17 cellular contexts compared by ENCODE assay signal in genomic region chr7:37282927-37283326, GRCh38.
A peak's percentile ranks its signal among the peaks of the same experiment; 100 is the strongest.
DNase-seq lines count a peak whose midpoint lies in the region; ATAC-seq and TF ChIP-seq lines count a peak whose summit lies in the region.
"Had no signal": no experiment of that assay in that cellular context is flagged by ENCODE, and none has a peak within 500 bp of the region (broad histone marks: within the 10 kb centered on the region; RNA-seq: fewer than 3 reads in every experiment).

No MANE protein-coding gene starts in this region.

- no peak overlapping the region for H2AK5ac ChIP-seq in H9 (ENCODE audit: insufficient read length, low read length)

- H2BK15ac ChIP-seq in H9 (ENCODE audit: low read depth, low read length): no peak overlapping the region

- H3K9me3 ChIP-seq in H9 (ENCODE audit: control insufficient read depth, low read depth, low read length) (no peaks in the 10 kb centered on the region), MG63 (no peaks in the 10 kb centered on the region), PC-3 (ENCODE audit: low read length) (no peaks in the 10 kb centered on the region)

- BruUV-seq in PC-3 (replicated peaks; lab: Mats Ljungman, UMichigan): no TSS peak

- no peak overlapping the region for H2BK12ac ChIP-seq in H9 (ENCODE audit: insufficient read length, low read depth, low read length)

- no peaks in the 10 kb centered on the region for H3K79me2 ChIP-seq in H9 (ENCODE audit: insufficient read depth, low read length)
- H3K79me2 ChIP-seq in PC-3 (ENCODE audit: low read length): no peaks in the 10 kb centered on the region

- no peak overlapping the region for H3K23ac ChIP-seq in H9 (ENCODE audit: insufficient read length, low read depth, low read length)

- H2BK120ac ChIP-seq in H9 (ENCODE audit: low read depth, low read length, poor library complexity, severe bottlenecking): no peak overlapping the region

- H3K27ac Mint-ChIP-seq in H9 (peak overlapping the region in 2 of 3 experiments; percentile 20 to 83; a peak in 3 of 7 replicates), endothelial cell (ENCODE audit: unreplicated experiment) (peak overlapping the region; percentile 49)

- no peak overlapping the region for H3T11ph ChIP-seq in H9 (ENCODE audit: low read length)

- POLR2A ChIA-PET in PC-3 (lab: Charles Lee; ENCODE audit: unreplicated experiment): no interaction called here

- no peak overlapping the region for H2AFZ ChIP-seq in H9 (ENCODE audit: low read length)
- no peak overlapping the region for H2AFZ ChIP-seq in PC-3 (ENCODE audit: low read length)

- no peak overlapping the region for H4K91ac ChIP-seq in H9 (ENCODE audit: insufficient read length, low read depth, low read length)

- H3K4me2 ChIP-seq in H9 (ENCODE audit: insufficient read depth, insufficient read length, low read length) (no peak overlapping the region), PC-3 (ENCODE audit: low read length) (no peak overlapping the region)

- no peak overlapping the region for H2BK5ac ChIP-seq in H9 (ENCODE audit: insufficient read length, low read length)

- H3F3A ChIP-seq in PC-3 (ENCODE audit: low read length, unreplicated experiment): no peaks in the 10 kb centered on the region

- no peak overlapping the region for H4K8ac ChIP-seq in H9 (replicated peaks; ENCODE audit: insufficient read length, low read depth, low read length)

- no peak overlapping the region for H3K18ac ChIP-seq in H9 (ENCODE audit: insufficient read length, low read depth, low read length)

- H3K9ac ChIP-seq in H9 (ENCODE audit: extremely low read depth, insufficient read length, low read length): no peak overlapping the region
- no peak overlapping the region for H3K9ac ChIP-seq in PC-3 (ENCODE audit: low read length)

- no peak overlapping the region for H4K5ac ChIP-seq in H9 (ENCODE audit: insufficient read length, low read depth, low read length)

- H3K23me2 ChIP-seq in H9 (ENCODE audit: insufficient read length, low read depth, low read length, poor library complexity, severe bottlenecking): no peaks in the 10 kb centered on the region

- H3K56ac ChIP-seq in H9 (ENCODE audit: insufficient read length, low read depth, low read length): no peak overlapping the region

- H3K36me3 ChIP-seq in MG63: no peaks in the 10 kb centered on the region
- H3K36me3 ChIP-seq in PC-3 (ENCODE audit: low read depth, low read length): no peaks in the 10 kb centered on the region; the same call in 1 of the 2 replicates

- TF ChIP-seq CTCF in H9 (conservative IDR thresholded peaks at IDR 0.05) (no peak), endothelial cell (IDR thresholded peaks at IDR 0.05; ENCODE audit: unreplicated experiment) (no peak), PC-3 (conservative IDR thresholded peaks at IDR 0.05; ENCODE audit: low read depth, low read length) (no peak)

- ATAC-seq in SK-N-SH treated with all-trans-retinoic acid at 6 μM for 48 hours (no peak), PC-3 (no peak), GM19452 (IDR thresholded peaks at IDR 0.05; ENCODE audit: unreplicated experiment) (no peak)

- no peak overlapping the region for H2BK20ac ChIP-seq in H9 (ENCODE audit: low read depth, low read length, poor library complexity, severe bottlenecking)

- H3K27me3 ChIP-seq in H9 (ENCODE audit: insufficient read depth, low read length): no peaks in the 10 kb centered on the region
- no peaks in the 10 kb centered on the region for H3K27me3 ChIP-seq in MG63
- H3K27me3 ChIP-seq in PC-3 (ENCODE audit: low read length): no peaks in the 10 kb centered on the region

- intact Hi-C loops in PC-3 (cut with micrococcal nuclease): no loop called here

- H3K9me3 Mint-ChIP-seq in H9 (peaks cover 0 to 3% of the 10 kb centered on the region in 2 experiments; a peak in 1 of 5 replicates), endothelial cell (ENCODE audit: unreplicated experiment) (no peaks in the 10 kb centered on the region)
- H3K9me3 Mint-ChIP-seq: CD14-positive monocyte had no signal

- H3K27me3 Mint-ChIP-seq in H9 (ENCODE audit: low read depth): no peaks in the 10 kb centered on the region
- H3K27me3 Mint-ChIP-seq in endothelial cell (ENCODE audit: unreplicated experiment): no peaks in the 10 kb centered on the region

- no peak overlapping the region for H3K4me3 Mint-ChIP-seq in H9
- H3K4me3 Mint-ChIP-seq in endothelial cell (ENCODE audit: unreplicated experiment): no peak overlapping the region
- H3K4me3 Mint-ChIP-seq: CD14-positive monocyte had no signal

- H3K27ac ChIP-seq in H9 (ENCODE audit: insufficient read length, low read depth, low read length) (no peak overlapping the region), substantia nigra (ENCODE audit: low read depth, low read length, poor library complexity, severe bottlenecking) (peak overlapping the region; percentile 94), PC-3 (ENCODE audit: low read length) (no peak overlapping the region)

- CTCF ChIA-PET in PC-3 (lab: Charles Lee): no interaction called here

- H3K79me1 ChIP-seq in H9 (ENCODE audit: insufficient read depth, low read depth, low read length, poor library complexity, severe bottlenecking): no peaks in the 10 kb centered on the region

- no peak overlapping the region for H3K14ac ChIP-seq in H9 (ENCODE audit: insufficient read depth, low read length)

- DNase-seq in H9 (no peak), endothelial cell (ENCODE audit: low spot score) (no peak), substantia nigra (lab: John Stamatoyannopoulos, UW) (no peak), MG63 (no peak), PC-3 (no peak)
- DNase-seq: ACHN, AML-193, COR-L47, EL, NCI-H1417 treated with DMSO at 0.1 percent for 48 hours, NCI-H1930, NCI-H2227 treated with DMSO at 0.1 percent for 48 hours, NCI-H524, SHP77 treated with DMSO at 0.1 percent for 48 hours had no signal

- H3K4me1 Mint-ChIP-seq in H9 (peaks cover 38 to 46% of the 10 kb centered on the region in 2 experiments), endothelial cell (ENCODE audit: unreplicated experiment) (peaks cover 56% of the 10 kb centered on the region)

- no peak overlapping the region for H3K4ac ChIP-seq in H9 (ENCODE audit: low read depth, low read length)

- H4K20me1 ChIP-seq in H9 (ENCODE audit: control insufficient read depth, insufficient read depth, insufficient read length): no peaks in the 10 kb centered on the region
- H4K20me1 ChIP-seq in PC-3 (ENCODE audit: low read length): no peaks in the 10 kb centered on the region

- H3K4me3 ChIP-seq in MG63 (no peak overlapping the region), PC-3 (ENCODE audit: low read length) (no peak overlapping the region)

- H3K4me1 ChIP-seq in H9 (ENCODE audit: insufficient read depth, low read length): no peaks in the 10 kb centered on the region; the same call in 1 of the 2 replicates
- H3K4me1 ChIP-seq in PC-3 (ENCODE audit: insufficient read depth, low read length): no peaks in the 10 kb centered on the region

- no peaks in the 10 kb centered on the region for H3K9me2 ChIP-seq in PC-3 (replicated peaks; ENCODE audit: low read length)

- no CpG with 5 or more reads among the region's 3 CpGs for WGBS in H9 (ENCODE audit: extremely low coverage, insufficient read length, low lambda C conversion rate)

- H3K36me3 Mint-ChIP-seq in H9 (ENCODE audit: insufficient read depth in 1 of 3, low read depth in 3 of 3) (peaks cover 0 to 18% (median 3%) of the 10 kb centered on the region in 3 experiments; a peak in 3 of 7 replicates), endothelial cell (ENCODE audit: low read depth, unreplicated experiment) (peaks cover 30% of the 10 kb centered on the region)

TF ChIP-seq in SK-N-SH treated with all-trans-retinoic acid at 6 μM for 48 hours, 23 proteins besides CTCF, POLR2A, EP300 and RAD21:
- TF ChIP-seq CSDC2 (CRISPR knock-in tag; IDR thresholded peaks at IDR 0.05) (no peak), BACH2 (CRISPR knock-in tag; IDR thresholded peaks at IDR 0.05; ENCODE audit: borderline replicate concordance) (no peak)
- TF ChIP-seq, protein P1, sequence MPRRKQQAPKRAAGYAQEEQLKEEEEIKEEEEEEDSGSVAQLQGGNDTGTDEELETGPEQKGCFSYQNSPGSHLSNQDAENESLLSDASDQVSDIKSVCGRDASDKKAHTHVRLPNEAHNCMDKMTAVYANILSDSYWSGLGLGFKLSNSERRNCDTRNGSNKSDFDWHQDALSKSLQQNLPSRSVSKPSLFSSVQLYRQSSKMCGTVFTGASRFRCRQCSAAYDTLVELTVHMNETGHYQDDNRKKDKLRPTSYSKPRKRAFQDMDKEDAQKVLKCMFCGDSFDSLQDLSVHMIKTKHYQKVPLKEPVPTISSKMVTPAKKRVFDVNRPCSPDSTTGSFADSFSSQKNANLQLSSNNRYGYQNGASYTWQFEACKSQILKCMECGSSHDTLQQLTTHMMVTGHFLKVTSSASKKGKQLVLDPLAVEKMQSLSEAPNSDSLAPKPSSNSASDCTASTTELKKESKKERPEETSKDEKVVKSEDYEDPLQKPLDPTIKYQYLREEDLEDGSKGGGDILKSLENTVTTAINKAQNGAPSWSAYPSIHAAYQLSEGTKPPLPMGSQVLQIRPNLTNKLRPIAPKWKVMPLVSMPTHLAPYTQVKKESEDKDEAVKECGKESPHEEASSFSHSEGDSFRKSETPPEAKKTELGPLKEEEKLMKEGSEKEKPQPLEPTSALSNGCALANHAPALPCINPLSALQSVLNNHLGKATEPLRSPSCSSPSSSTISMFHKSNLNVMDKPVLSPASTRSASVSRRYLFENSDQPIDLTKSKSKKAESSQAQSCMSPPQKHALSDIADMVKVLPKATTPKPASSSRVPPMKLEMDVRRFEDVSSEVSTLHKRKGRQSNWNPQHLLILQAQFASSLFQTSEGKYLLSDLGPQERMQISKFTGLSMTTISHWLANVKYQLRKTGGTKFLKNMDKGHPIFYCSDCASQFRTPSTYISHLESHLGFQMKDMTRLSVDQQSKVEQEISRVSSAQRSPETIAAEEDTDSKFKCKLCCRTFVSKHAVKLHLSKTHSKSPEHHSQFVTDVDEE (CRISPR knock-in tag; IDR thresholded peaks at IDR 0.05): peak; percentile 41; the same call in 1 of the 2 replicates
